ENCODE assay signal across 8 cellular contexts in genomic region chr4:89216422-89216821, GRCh38.
"Had no signal": no experiment of that assay in that cellular context is flagged by ENCODE, and none has a peak within 500 bp of the region (broad histone marks: within the 10 kb centered on the region; RNA-seq: fewer than 3 reads in every experiment).

No MANE protein-coding gene starts in this region.

- H3K27ac Mint-ChIP-seq: IgD-negative memory B cell had no signal

- ATAC-seq: HepG2, K562 had no signal

- H3K27ac ChIP-seq: HL-60 had no signal

- DNase-seq: IMR-90, KBM-7, KG1 had no signal

- H3K4me3 Mint-ChIP-seq: IgD-negative memory B cell had no signal

- FAIRE-seq: HepG2, HTR-8/SVneo, K562 had no signal

- H3K4me3 ChIP-seq: K562 had no signal
